In the genomic region with DNA sequence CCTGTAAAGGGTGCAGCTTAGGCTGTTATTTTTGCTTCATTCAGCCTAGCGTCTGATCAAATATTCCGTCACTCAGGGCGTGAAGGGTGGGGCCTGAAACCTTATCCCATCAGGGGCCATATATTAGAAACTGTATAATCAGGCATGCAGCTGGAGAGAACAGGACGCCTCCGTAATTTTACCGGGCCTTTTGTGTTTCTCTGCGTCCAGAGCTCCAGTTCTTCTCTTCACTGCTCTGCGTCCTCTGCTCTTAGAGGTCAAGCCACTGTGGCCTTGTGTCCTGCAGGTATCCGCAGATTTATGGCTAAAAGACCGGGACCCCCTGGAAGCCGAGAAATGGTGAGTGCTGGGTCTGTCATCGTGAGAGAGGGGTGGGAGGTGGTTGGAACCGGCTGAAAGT, we compare ENCODE assay signal across 16 cellular contexts.
"Had no signal": no experiment of that assay in that cellular context is flagged by ENCODE, and none has a peak within 500 bp of the region (broad histone marks: within the 10 kb centered on the region; RNA-seq: fewer than 3 reads in every experiment).

A gene (plus strand): TSS at position 301 of the 400 bp plus-strand sequence. CDS start 0 bp downstream, at position 301.

- DNase-seq: dermis blood vessel endothelial cell; dorsolateral prefrontal cortex; effector CD4-positive, alpha-beta T cell; effector memory CD4-positive, alpha-beta T cell; foreskin keratinocyte; head of caudate nucleus; heart right ventricle; hippocampal formation; left cardiac atrium; left lung; left ventricle myocardium superior; lower lobe of right lung; mesendoderm; midbrain; naive thymus-derived CD4-positive, alpha-beta T cell; natural killer cell had no signal
